Comparison of ENCODE assay signal across 20 cellular contexts in the genomic region with DNA sequence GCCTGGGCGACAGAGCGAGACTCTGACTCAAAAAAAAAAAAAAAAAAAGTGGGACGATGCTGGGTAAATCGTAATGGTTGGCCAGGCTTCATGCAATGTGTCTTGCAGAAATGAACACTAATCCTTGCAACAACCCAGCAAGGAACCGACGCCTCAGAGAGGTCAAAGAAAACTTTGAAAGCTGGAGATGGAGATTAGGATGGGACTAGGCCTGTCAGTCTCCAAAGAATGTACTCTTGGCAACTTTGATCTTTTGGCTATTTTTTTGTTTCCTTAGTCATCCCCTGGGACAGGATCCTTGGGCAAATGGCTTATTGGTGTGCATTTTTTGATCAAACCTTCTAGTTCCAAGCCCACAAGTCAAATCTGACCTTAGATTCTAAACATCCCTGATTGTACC.
"Had no signal": no experiment of that assay in that cellular context is flagged by ENCODE, and none has a peak within 500 bp of the region (broad histone marks: within the 10 kb centered on the region; RNA-seq: fewer than 3 reads in every experiment).

No MANE protein-coding gene starts in this region.

- H3K27ac ChIP-seq: adrenal gland, breast epithelium, gastrocnemius medialis, left lung, ovary, psoas muscle, skin epidermis, suprapubic skin had no signal

- H3K4me3 Mint-ChIP-seq: stimulated activated naive CD8-positive, alpha-beta T cell treated with anti-CD3 and anti-CD28 coated beads, Interleukin-15, amount 100 ng/mL, for 72 hours; type B pancreatic cell had no signal

- H3K36me3 ChIP-seq: adrenal gland, breast epithelium, gastrocnemius medialis, left lung, ovary, suprapubic skin had no signal

- H3K4me3 ChIP-seq: adrenal gland, breast epithelium, gastrocnemius medialis, left lung, ovary, psoas muscle, skin epidermis, suprapubic skin had no signal

- DNase-seq: activated CD4-positive, alpha-beta T cell treated with anti-CD3 and anti-CD28 coated beads, Interleukin-2, amount 50 U/mL, for 48 hours; activated gamma-delta T cell treated with Interleukin-2 at 50 U/mL for 16 hours; adrenal gland; cerebellar nuclear complex; effector CD4-positive, alpha-beta T cell; gastrocnemius medialis; kidney; left lung; mammary epithelial cell; midbrain; ovary; psoas muscle; right cardiac atrium; stimulated activated naive CD8-positive, alpha-beta T cell treated with anti-CD3 and anti-CD28 coated beads, Interleukin-15, amount 100 ng/mL, for 72 hours; T-helper 2 cell had no signal

- H3K36me3 Mint-ChIP-seq: activated naive CD4-positive, alpha-beta T cell treated with anti-CD3 and anti-CD28 coated beads, Interleukin-2, amount 50 U/mL, for 72 hours; type B pancreatic cell had no signal

- H3K9me3 ChIP-seq: adrenal gland, breast epithelium, gastrocnemius medialis, left lung, ovary, psoas muscle, suprapubic skin had no signal

- H3K4me1 Mint-ChIP-seq: stimulated activated naive CD8-positive, alpha-beta T cell treated with anti-CD3 and anti-CD28 coated beads, Interleukin-15, amount 100 ng/mL, for 72 hours had no signal

- H3K27ac Mint-ChIP-seq: activated naive CD4-positive, alpha-beta T cell treated with anti-CD3 and anti-CD28 coated beads, Interleukin-2, amount 50 U/mL, for 72 hours; stimulated activated naive CD8-positive, alpha-beta T cell treated with anti-CD3 and anti-CD28 coated beads, Interleukin-15, amount 100 ng/mL, for 72 hours; type B pancreatic cell had no signal

- H3K4me1 ChIP-seq: breast epithelium, left lung, psoas muscle had no signal

- H3K27me3 ChIP-seq: adrenal gland, breast epithelium, gastrocnemius medialis, left lung, ovary, suprapubic skin had no signal

- H3K27me3 Mint-ChIP-seq: type B pancreatic cell had no signal

- ATAC-seq: activated naive CD4-positive, alpha-beta T cell treated with anti-CD3 and anti-CD28 coated beads, Interleukin-2, amount 50 U/mL, for 72 hours; gastrocnemius medialis; left lung; psoas muscle; right cardiac atrium; stimulated activated naive CD8-positive, alpha-beta T cell treated with anti-CD3 and anti-CD28 coated beads, Interleukin-15, amount 100 ng/mL, for 72 hours had no signal

- H3K9me3 Mint-ChIP-seq: stimulated activated naive CD8-positive, alpha-beta T cell treated with anti-CD3 and anti-CD28 coated beads, Interleukin-15, amount 100 ng/mL, for 72 hours; type B pancreatic cell had no signal
